Comparison of ENCODE assay signal across 14 cellular contexts in the genomic region with DNA sequence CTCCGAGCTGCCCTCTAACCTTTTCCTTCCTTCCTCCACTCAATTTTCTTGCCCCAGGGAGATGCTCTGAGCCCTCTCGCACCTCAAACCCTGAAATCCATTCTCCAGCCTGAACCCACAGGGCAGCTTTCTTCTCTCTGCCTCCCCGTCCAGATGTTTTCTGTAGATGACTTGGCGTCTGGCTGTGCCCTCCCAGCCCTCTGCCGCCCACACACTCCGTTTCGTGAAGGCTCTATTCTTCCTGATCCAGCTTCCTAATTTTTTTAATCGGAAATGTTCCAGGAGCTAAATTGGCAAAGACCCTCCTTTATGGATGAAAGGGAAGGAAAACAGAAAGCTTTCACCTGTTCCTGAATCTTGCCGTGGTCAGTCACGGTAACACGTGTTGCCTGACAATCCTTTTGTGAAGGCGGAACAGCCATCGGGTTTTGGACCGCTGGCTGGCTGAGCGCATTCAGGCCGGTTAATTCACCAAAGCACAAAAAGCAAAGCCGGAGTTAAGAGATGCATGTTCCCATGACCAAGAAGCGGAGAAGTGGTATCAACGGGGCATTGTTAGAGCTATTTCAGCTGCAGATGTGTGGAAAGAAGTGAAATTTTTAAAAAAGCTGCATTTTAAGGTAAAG.
DNase-seq lines count a peak whose midpoint lies in the region; TF ChIP-seq lines count a peak whose summit lies in the region.
"Had no signal": no experiment of that assay in that cellular context is flagged by ENCODE, and none has a peak within 500 bp of the region (broad histone marks: within the 10 kb centered on the region; RNA-seq: fewer than 3 reads in every experiment).

No MANE protein-coding gene starts in this region.

- no peaks in the 10 kb centered on the region for H3K27me3 Mint-ChIP-seq in activated naive CD4-positive, alpha-beta T cell treated with anti-CD3 and anti-CD28 coated beads, Interleukin-2, amount 50 U/mL, for 24 hours
- H3K27me3 Mint-ChIP-seq in activated naive CD4-positive, alpha-beta T cell treated with anti-CD3 and anti-CD28 coated beads, Interleukin-2, amount 10 ng/mL, durations not matched to agents 7 days and 5 days: peaks cover 62% of the 10 kb centered on the region
- H3K27me3 Mint-ChIP-seq in mesothelial cell of epicardium (ENCODE audit: low read depth): peaks cover 84% of the 10 kb centered on the region

- H3K9me3 ChIP-seq in adipocyte (ENCODE audit: control insufficient read depth, low read length): peaks cover 6% of the 10 kb centered on the region
- H3K9me3 ChIP-seq: HAP-1 had no signal

- H3K9ac ChIP-seq in adipocyte (ENCODE audit: low read length): no peak overlapping the region

- no peaks in the 10 kb centered on the region for H3K36me3 ChIP-seq in adipocyte (ENCODE audit: control insufficient read depth, insufficient read depth, low read length, severe bottlenecking)
- H3K36me3 ChIP-seq: HAP-1 had no signal

- H3K9me3 Mint-ChIP-seq in activated naive CD4-positive, alpha-beta T cell treated with anti-CD3 and anti-CD28 coated beads, Interleukin-2, amount 50 U/mL, for 24 hours: no peaks in the 10 kb centered on the region
- no peaks in the 10 kb centered on the region for H3K9me3 Mint-ChIP-seq in activated naive CD4-positive, alpha-beta T cell treated with anti-CD3 and anti-CD28 coated beads, Interleukin-2, amount 10 ng/mL, durations not matched to agents 7 days and 5 days
- H3K9me3 Mint-ChIP-seq in mesothelial cell of epicardium: no peaks in the 10 kb centered on the region

- TF ChIP-seq CTCF in mesothelial cell of epicardium (IDR thresholded peaks at IDR 0.05; ENCODE audit: unreplicated experiment): no peak

- CTCF ChIA-PET in activated naive CD4-positive, alpha-beta T cell treated with anti-CD3 and anti-CD28 coated beads, Interleukin-2, amount 10 ng/mL, durations not matched to agents 7 days and 5 days (lab: Charles Lee): interaction anchor here (7.2 kb wide), 1 partner anchor 105 kb away, joined by 77 read pairs; no protein-coding TSS in a partner anchor

- H3K4me1 Mint-ChIP-seq in activated naive CD4-positive, alpha-beta T cell treated with anti-CD3 and anti-CD28 coated beads, Interleukin-2, amount 50 U/mL, for 24 hours: peaks cover 6% of the 10 kb centered on the region
- peaks cover 3% of the 10 kb centered on the region for H3K4me1 Mint-ChIP-seq in activated naive CD4-positive, alpha-beta T cell treated with anti-CD3 and anti-CD28 coated beads, Interleukin-2, amount 10 ng/mL, durations not matched to agents 7 days and 5 days
- H3K4me1 Mint-ChIP-seq in mesothelial cell of epicardium: peaks cover 7% of the 10 kb centered on the region

- DNase-seq in activated naive CD4-positive, alpha-beta T cell treated with anti-CD3 and anti-CD28 coated beads, Interleukin-2, amount 10 ng/mL, durations not matched to agents 7 days and 5 days: no peak
- DNase-seq in adipocyte (ENCODE audit: low read depth) (peak; percentile 50), medulla oblongata (ENCODE audit: extremely low spot score) (peak; percentile 44), mesothelial cell of epicardium (ENCODE audit: low spot score in 2 of 2, unreplicated experiment in 2 of 2) (no peak), retina (no peak)
- DNase-seq in activated naive CD4-positive, alpha-beta T cell treated with Interleukin-2 at 50 U/mL for 16 hours: no peak
- DNase-seq: MV-4-11, NCI-H1436, NCI-H2029 treated with DMSO at 0.1 percent for 48 hours, NCI-H446 treated with DMSO at 0.1 percent for 48 hours, NCI-H748 treated with DMSO at 0.1 percent for 48 hours, PC-3 had no signal

- no peak overlapping the region for H3K4me3 ChIP-seq in adipocyte (ENCODE audit: low read length)
- H3K4me3 ChIP-seq: HAP-1 had no signal

- H3K36me3 Mint-ChIP-seq in activated naive CD4-positive, alpha-beta T cell treated with anti-CD3 and anti-CD28 coated beads, Interleukin-2, amount 50 U/mL, for 24 hours: no peaks in the 10 kb centered on the region
- H3K36me3 Mint-ChIP-seq in activated naive CD4-positive, alpha-beta T cell treated with anti-CD3 and anti-CD28 coated beads, Interleukin-2, amount 10 ng/mL, durations not matched to agents 7 days and 5 days: no peaks in the 10 kb centered on the region
- H3K36me3 Mint-ChIP-seq in mesothelial cell of epicardium: no peaks in the 10 kb centered on the region

- peak overlapping the region; percentile 38 for H3K27ac Mint-ChIP-seq in activated naive CD4-positive, alpha-beta T cell treated with anti-CD3 and anti-CD28 coated beads, Interleukin-2, amount 50 U/mL, for 24 hours
- H3K27ac Mint-ChIP-seq in activated naive CD4-positive, alpha-beta T cell treated with anti-CD3 and anti-CD28 coated beads, Interleukin-2, amount 10 ng/mL, durations not matched to agents 7 days and 5 days: no peak overlapping the region
- H3K27ac Mint-ChIP-seq in mesothelial cell of epicardium: no peak overlapping the region

- no peaks in the 10 kb centered on the region for H3K4me1 ChIP-seq in adipocyte (ENCODE audit: control insufficient read depth, insufficient read depth, low read length)
- H3K4me1 ChIP-seq: HAP-1 had no signal

- peaks cover 71% of the 10 kb centered on the region for H3K27me3 ChIP-seq in adipocyte (replicated peaks; ENCODE audit: control insufficient read depth, insufficient read depth, low read length)

- no peak overlapping the region for H3K4me3 Mint-ChIP-seq in activated naive CD4-positive, alpha-beta T cell treated with anti-CD3 and anti-CD28 coated beads, Interleukin-2, amount 50 U/mL, for 24 hours
- H3K4me3 Mint-ChIP-seq in activated naive CD4-positive, alpha-beta T cell treated with anti-CD3 and anti-CD28 coated beads, Interleukin-2, amount 10 ng/mL, durations not matched to agents 7 days and 5 days: no peak overlapping the region
- no peak overlapping the region for H3K4me3 Mint-ChIP-seq in mesothelial cell of epicardium

Comparison
In these comparisons a context has a peak if more than half of its experiments do, and no peak if none do; other contexts are left out.
1. DNase-seq: peak in adipocyte (single experiment) and medulla oblongata (single experiment); none in activated naive CD4-positive, alpha-beta T cell treated with anti-CD3 and anti-CD28 coated beads, Interleukin-2, amount 10 ng/mL, durations not matched to agents 7 days and 5 days (single experiment), mesothelial cell of epicardium (0 of 2), retina (single experiment) and activated naive CD4-positive, alpha-beta T cell treated with Interleukin-2 at 50 U/mL for 16 hours (single experiment).